ENCODE assay signal across 16 cellular contexts in the genomic region with DNA sequence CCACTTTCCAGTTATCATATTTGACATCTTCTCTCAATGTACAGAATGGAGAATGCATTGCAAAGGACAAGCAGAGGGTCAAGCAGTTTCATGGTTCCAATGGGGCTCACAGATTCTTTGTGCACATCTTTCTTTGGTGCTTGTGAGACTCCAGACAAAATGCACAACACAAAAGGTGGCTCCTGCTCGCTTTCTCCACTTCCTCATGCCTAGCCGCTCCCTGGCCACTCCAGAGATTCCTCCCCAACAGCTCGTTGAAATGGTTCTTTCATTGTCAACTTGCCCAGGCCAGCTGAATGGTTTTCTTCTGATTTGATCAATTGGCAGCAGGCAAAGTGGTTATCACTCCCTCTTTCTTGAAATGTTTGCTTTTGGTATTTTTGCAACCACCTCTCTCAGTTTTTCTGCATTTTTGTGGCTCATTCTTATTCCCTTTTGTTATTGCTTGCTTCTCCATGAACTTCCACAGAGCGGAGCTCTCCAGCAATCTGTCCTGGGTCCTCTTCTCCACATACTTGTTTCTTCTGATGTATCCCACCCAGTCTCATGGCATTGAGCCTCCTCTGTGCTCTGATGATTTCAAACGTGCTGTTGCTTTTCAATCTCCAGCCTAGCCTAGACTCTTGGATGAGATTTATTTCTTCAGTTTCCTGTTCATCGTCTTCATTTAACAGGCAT.
DNase-seq lines count a peak whose midpoint lies in the region; ATAC-seq and TF ChIP-seq lines count a peak whose summit lies in the region.
"Had no signal": no experiment of that assay in that cellular context is flagged by ENCODE, and none has a peak within 500 bp of the region (broad histone marks: within the 10 kb centered on the region; RNA-seq: fewer than 3 reads in every experiment).

No MANE protein-coding gene starts in this region.

- H3K36me3 ChIP-seq in colonic mucosa, result no peaks in the 10 kb centered on the region
- H3K36me3 ChIP-seq in mesenchymal stem cell (ENCODE audit: control insufficient read depth in 1 of 2, insufficient read depth in 2 of 2, low read depth in 1 of 2, low read length in 2 of 2), result no peaks in the 10 kb centered on the region
- H3K36me3 ChIP-seq: upper lobe of left lung had no signal

- no peak overlapping the region for H2BK12ac ChIP-seq in mesenchymal stem cell (ENCODE audit: low read length in 2 of 2)

- H3K9ac ChIP-seq in colonic mucosa (ENCODE audit: low read depth in 2 of 2, low read length in 2 of 2) (no peak overlapping the region), mesenchymal stem cell (ENCODE audit: low read length) (peak overlapping the region; percentile 24)

- no peak overlapping the region for H4K91ac ChIP-seq in mesenchymal stem cell (ENCODE audit: low read length)

- no peaks in the 10 kb centered on the region for H3K9me3 ChIP-seq in colonic mucosa
- peaks cover 5% of the 10 kb centered on the region for H3K9me3 ChIP-seq in mesenchymal stem cell (ENCODE audit: control insufficient read depth, low read length)
- H3K9me3 ChIP-seq: upper lobe of left lung had no signal

- H3K4me1 ChIP-seq in colonic mucosa (no peaks in the 10 kb centered on the region), mesenchymal stem cell (ENCODE audit: control insufficient read depth, insufficient read depth, low read depth, low read length) (no peaks in the 10 kb centered on the region)
- H3K4me1 ChIP-seq: upper lobe of left lung had no signal

- no peak overlapping the region for H3K4me3 ChIP-seq in colonic mucosa
- H3K4me3 ChIP-seq in mesenchymal stem cell (ENCODE audit: insufficient read depth in 1 of 2, low read depth in 1 of 2, low read length in 2 of 2), result no peak overlapping the region
- H3K4me3 ChIP-seq: upper lobe of left lung had no signal

- H2BK5ac ChIP-seq in mesenchymal stem cell (ENCODE audit: low read depth, low read length, poor library complexity, severe bottlenecking), result no peak overlapping the region

- DNase-seq in ACHN (peak; percentile 10), HT1080 (ENCODE audit: low read depth) (peak; percentile 6), colonic mucosa (no peak), mesenchymal stem cell (no peak), GOT3 (lab: John Stamatoyannopoulos, UW) (no peak)
- DNase-seq: activated CD4-positive, alpha-beta memory T cell treated with anti-CD3 and anti-CD28 coated beads, Interleukin-2, amount 10 ng/mL, durations not matched to agents 7 days and 5 days; AML-193; cortex of kidney; DMS153; naive thymus-derived CD8-positive, alpha-beta T cell; NCI-H1092 treated with DMSO at 0.1 percent for 48 hours; stimulated activated CD4-positive, alpha-beta T cell treated with anti-CD3 and anti-CD28 coated beads, Interleukin-4, amount 100 ng/mL, for 1 hour; upper lobe of left lung had no signal

- H2BK120ac ChIP-seq in mesenchymal stem cell (ENCODE audit: low read depth, low read length), result no peak overlapping the region

- H2AFZ ChIP-seq in mesenchymal stem cell (ENCODE audit: low read depth, low read length), result no peak overlapping the region

- TF ChIP-seq CTCF in colonic mucosa (IDR thresholded peaks at IDR 0.05), result peak; percentile 35

- H3K4ac ChIP-seq in mesenchymal stem cell (ENCODE audit: low read depth in 1 of 2, low read length in 2 of 2), result no peak overlapping the region

- WGBS in mesenchymal stem cell, result 65% methylated on average over 6 of the region's 6 CpGs

- no peak overlapping the region for H3K4me2 ChIP-seq in mesenchymal stem cell (ENCODE audit: low read length, poor library complexity, severe bottlenecking)

- no peak overlapping the region for H2BK15ac ChIP-seq in mesenchymal stem cell (ENCODE audit: low read depth, poor library complexity, severe bottlenecking)

- no peak overlapping the region for H3K27ac ChIP-seq in colonic mucosa
- no peak overlapping the region for H3K27ac ChIP-seq in mesenchymal stem cell (ENCODE audit: low read length, poor library complexity, severe bottlenecking)
- H3K27ac ChIP-seq: upper lobe of left lung had no signal

- H3K23ac ChIP-seq in mesenchymal stem cell (ENCODE audit: low read length in 2 of 2), result no peak overlapping the region

- intact Hi-C loops in colonic mucosa (cut with DNase I), result loop anchor here (5.0 kb wide), 2 partner anchors 208 to 228 kb away; no protein-coding TSS in a partner anchor

- ATAC-seq in GM18517 (IDR thresholded peaks at IDR 0.05; ENCODE audit: unreplicated experiment) (no peak), HG03520 (IDR thresholded peaks at IDR 0.05; ENCODE audit: unreplicated experiment) (no peak), GM21367 (IDR thresholded peaks at IDR 0.05; ENCODE audit: unreplicated experiment) (no peak)
- ATAC-seq: naive thymus-derived CD8-positive, alpha-beta T cell had no signal

- in situ Hi-C loops in ACHN (cut with HindIII; ENCODE audit: low pct_ligation_motif_present, low pct_unique_long_range_greater_than_20kb, low sequenced_read_pairs), result no loop called here

- no peak overlapping the region for H4K8ac ChIP-seq in mesenchymal stem cell (ENCODE audit: low read length)

- H3K14ac ChIP-seq in mesenchymal stem cell (ENCODE audit: low read length in 2 of 2), result no peak overlapping the region

- no peak overlapping the region for H3K18ac ChIP-seq in mesenchymal stem cell (ENCODE audit: low read depth in 1 of 2, low read length in 2 of 2)

- H3K79me1 ChIP-seq in mesenchymal stem cell (replicated peaks; ENCODE audit: low read length, poor library complexity, severe bottlenecking), result no peaks in the 10 kb centered on the region

- H2AK5ac ChIP-seq in mesenchymal stem cell (ENCODE audit: low read length, severe bottlenecking), result no peak overlapping the region

- H3K27me3 ChIP-seq in colonic mucosa (no peaks in the 10 kb centered on the region), mesenchymal stem cell (ENCODE audit: control insufficient read depth in 1 of 2, insufficient read depth in 1 of 2, low read length in 2 of 2) (no peaks in the 10 kb centered on the region)
- H3K27me3 ChIP-seq: upper lobe of left lung had no signal

Comparison
In these comparisons a context has a peak if more than half of its experiments do, and no peak if none do; other contexts are left out.
1. DNase-seq: peak in ACHN (single experiment) and HT1080 (single experiment); none in colonic mucosa (single experiment), mesenchymal stem cell (single experiment) and GOT3 (single experiment).